Comparison of ENCODE assay signal across 8 cellular contexts in genomic region chr5:77774981-77775772, GRCh38. TPM values are rescaled to one million over a fixed set of nuclear protein-coding genes. Genes with fewer than 3 reads are reported as not detected.
A peak's percentile ranks its signal among the peaks of the same experiment; 100 is the strongest.
DNase-seq lines count a peak whose midpoint lies in the region; ATAC-seq and TF ChIP-seq lines count a peak whose summit lies in the region.

No MANE protein-coding gene starts in this region.

- H3K27ac ChIP-seq in AG04450 (ENCODE audit: low read depth, low read length) (peak overlapping the region; percentile 77), HUES6 (ENCODE audit: low read depth, low read length) (peak overlapping the region; percentile 92), substantia nigra (ENCODE audit: low read depth, low read length, poor library complexity, severe bottlenecking) (peak overlapping the region; percentile 79)

- POLR2A ChIA-PET in AG04450 (lab: Yijun Ruan, JAX) = no interaction called here

- H3K4me3 ChIP-seq in AG04450 (ENCODE audit: low read depth, low read length) = peak overlapping the region; percentile 80
- H3K4me3 ChIP-seq in HUES6 (ENCODE audit: low read depth, low read length) = peak overlapping the region; percentile 73
- peak overlapping the region; percentile 95 for H3K4me3 ChIP-seq in adipocyte (ENCODE audit: low read length)
- H3K4me3 ChIP-seq in kidney epithelial cell (ENCODE audit: low read depth, low read length) = peak overlapping the region; percentile 62

- H3K27me3 ChIP-seq in AG04450 (ENCODE audit: control insufficient read depth, insufficient read depth, low read length) = no peaks in the 10 kb centered on the region
- H3K27me3 ChIP-seq in HUES6 (ENCODE audit: control insufficient read depth, insufficient read depth, low read length) = no peaks in the 10 kb centered on the region
- no peaks in the 10 kb centered on the region for H3K27me3 ChIP-seq in adipocyte (replicated peaks; ENCODE audit: control insufficient read depth, insufficient read depth, low read length)
- H3K27me3 ChIP-seq in kidney epithelial cell (ENCODE audit: control insufficient read depth, insufficient read depth, low read length) = no peaks in the 10 kb centered on the region

- H3K9me3 ChIP-seq in AG04450 (ENCODE audit: control insufficient read depth, insufficient read depth, low read length) (no peaks in the 10 kb centered on the region), HUES6 (ENCODE audit: control insufficient read depth, insufficient read depth, low read depth, low read length) (no peaks in the 10 kb centered on the region), adipocyte (ENCODE audit: control insufficient read depth, low read length) (no peaks in the 10 kb centered on the region)

- TF ChIP-seq CTCF in AG04450 (IDR thresholded peaks at IDR 0.05; ENCODE audit: low read depth, low read length) = no peak
- TF ChIP-seq CTCF in kidney epithelial cell (IDR thresholded peaks at IDR 0.05; ENCODE audit: insufficient read depth, low read length, poor library complexity, severe bottlenecking) = no peak

- H3K36me3 ChIP-seq in HUES6 (ENCODE audit: control insufficient read depth, insufficient read depth, low read length) = peaks cover 27% of the 10 kb centered on the region
- H3K36me3 ChIP-seq in adipocyte (ENCODE audit: control insufficient read depth, insufficient read depth, low read length, severe bottlenecking) = peaks cover 14% of the 10 kb centered on the region
- no peaks in the 10 kb centered on the region for H3K36me3 ChIP-seq in kidney epithelial cell (ENCODE audit: control insufficient read depth, insufficient read depth, low read length)

- peak; percentile 8 for DNase-seq in AG04450 (ENCODE audit: low read depth, low spot score)
- peak; percentile 8 for DNase-seq in adipocyte (ENCODE audit: low read depth)
- DNase-seq in kidney epithelial cell (ENCODE audit: low read depth) = no peak
- peak in 4 of 49 donors; percentile 33 to 67 (median 56) for DNase-seq in substantia nigra (lab: John Stamatoyannopoulos, UW)
- DNase-seq in GM03348 (ENCODE audit: low spot score) = no peak

- H3K9ac ChIP-seq in HUES6 (ENCODE audit: low read length) = peak overlapping the region; percentile 97
- H3K9ac ChIP-seq in adipocyte (ENCODE audit: low read length) = peak overlapping the region; percentile 98

- peaks cover 24% of the 10 kb centered on the region for H3K4me1 ChIP-seq in HUES6 (ENCODE audit: control insufficient read depth, insufficient read depth, low read length)
- H3K4me1 ChIP-seq in adipocyte (ENCODE audit: control insufficient read depth, insufficient read depth, low read length) = peaks cover 43% of the 10 kb centered on the region

- ATAC-seq in GM18873 (IDR thresholded peaks at IDR 0.05; ENCODE audit: low FRiP score, unreplicated experiment) = peak; percentile 2
- ATAC-seq in GM18519 (IDR thresholded peaks at IDR 0.05; ENCODE audit: low FRiP score, unreplicated experiment) = no peak

- CTCF ChIA-PET in AG04450 (lab: Charles Lee) = interaction anchor here (0.6 to 1.0 kb wide), 4 partner anchors 89 to 426 kb away, joined by 3 to 4 read pairs (median 3); no protein-coding TSS in a partner anchor

RNA-seq across cellular contexts. Expression of gene TBCA, which starts 1.0 kb away (rescaled TPM):
- 135 and 192 TPM in 2 replicates for polyA plus RNA-seq in AG04450 (2011; rRNA removed)
- 22.7 and 27.7 TPM in 2 replicates for polyA minus RNA-seq in AG04450 (2011; rRNA and poly(A)+ RNA removed)
- 195 and 233 TPM in 2 replicates for total RNA-seq in kidney epithelial cell

Comparison
In these comparisons a context has a peak if more than half of its experiments do, and no peak if none do; other contexts are left out.
1. DNase-seq: peak in AG04450 (single experiment) and adipocyte (single experiment); none in kidney epithelial cell (single experiment) and GM03348 (single experiment).
2. Peak in every context shown above with its lines, with median percentiles within 50 percentile points of each other: H3K27ac ChIP-seq and H3K4me3 ChIP-seq.